In the genomic region with DNA sequence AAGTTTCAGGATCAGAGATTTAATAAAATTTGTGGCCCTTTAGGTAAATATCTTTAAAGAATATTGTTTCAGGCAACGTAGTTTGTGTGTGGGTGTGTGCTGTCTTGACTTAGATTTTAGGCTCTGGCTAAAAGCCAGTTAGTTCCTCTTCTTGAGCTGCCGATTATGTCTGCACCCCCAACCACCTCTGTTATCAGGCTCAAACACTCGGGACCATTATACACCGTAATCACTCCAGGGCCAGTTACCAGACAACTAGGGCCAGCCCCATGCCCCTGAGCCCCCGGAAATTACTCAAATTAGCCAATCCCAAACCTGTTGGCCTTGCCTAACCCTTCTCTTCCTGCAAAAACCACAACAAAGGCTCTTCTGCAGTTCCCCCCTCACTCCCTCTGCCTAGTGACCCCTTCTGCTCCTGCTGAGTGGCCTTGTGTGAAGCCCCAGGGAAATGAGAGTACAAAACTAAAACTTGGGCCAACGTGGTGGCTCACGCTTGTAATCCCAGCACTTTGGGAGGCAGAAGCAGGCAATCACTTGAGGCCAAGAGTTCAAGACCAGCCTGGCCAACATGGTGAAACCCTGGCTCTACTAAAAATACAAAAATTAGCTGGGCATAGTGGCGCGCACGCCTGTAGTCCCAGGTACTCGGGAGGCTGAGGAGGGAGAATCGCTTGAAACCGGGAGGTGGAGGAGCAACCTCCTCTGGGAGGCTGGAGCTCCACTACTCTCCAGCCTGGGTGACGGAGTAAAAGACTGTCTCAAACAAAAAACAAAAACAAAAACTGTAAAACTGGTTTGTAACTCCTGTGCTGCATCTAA, we compare ENCODE assay signal across 1 cellular context.
TF ChIP-seq lines count a peak whose summit lies in the region.

No MANE protein-coding gene starts in this region.

TF ChIP-seq in HepG2, 621 proteins besides CTCF, POLR2A, EP300 and RAD21 (continued from another document):
- TF ChIP-seq PLRG1 (conservative IDR thresholded peaks at IDR 0.05) = no peak
- peak; percentile 94 for TF ChIP-seq ZMYM3 (CRISPR knock-in tag; IDR thresholded peaks at IDR 0.05)
- TF ChIP-seq, protein P1, sequence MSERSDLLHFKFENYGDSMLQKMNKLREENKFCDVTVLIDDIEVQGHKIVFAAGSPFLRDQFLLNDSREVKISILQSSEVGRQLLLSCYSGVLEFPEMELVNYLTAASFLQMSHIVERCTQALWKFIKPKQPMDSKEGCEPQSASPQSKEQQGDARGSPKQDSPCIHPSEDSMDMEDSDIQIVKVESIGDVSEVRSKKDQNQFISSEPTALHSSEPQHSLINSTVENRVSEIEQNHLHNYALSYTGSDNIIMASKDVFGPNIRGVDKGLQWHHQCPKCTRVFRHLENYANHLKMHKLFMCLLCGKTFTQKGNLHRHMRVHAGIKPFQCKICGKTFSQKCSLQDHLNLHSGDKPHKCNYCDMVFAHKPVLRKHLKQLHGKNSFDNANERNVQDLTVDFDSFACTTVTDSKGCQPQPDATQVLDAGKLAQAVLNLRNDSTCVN (CRISPR knock-in tag; IDR thresholded peaks at IDR 0.05; ENCODE audit: borderline replicate concordance) = no peak
- TF ChIP-seq HNRNPH1 (optimal IDR thresholded peaks at IDR 0.05; ENCODE audit: low read depth, low read length) = no peak
- TF ChIP-seq ZNF775 (CRISPR knock-in tag; IDR thresholded peaks at IDR 0.05; ENCODE audit: borderline replicate concordance) = no peak
- no peak for TF ChIP-seq KLF6 (CRISPR knock-in tag; IDR thresholded peaks at IDR 0.05)
- TF ChIP-seq PHF5A (CRISPR knock-in tag; IDR thresholded peaks at IDR 0.05; ENCODE audit: low read depth, unreplicated experiment) = no peak
- TF ChIP-seq, protein P2, sequence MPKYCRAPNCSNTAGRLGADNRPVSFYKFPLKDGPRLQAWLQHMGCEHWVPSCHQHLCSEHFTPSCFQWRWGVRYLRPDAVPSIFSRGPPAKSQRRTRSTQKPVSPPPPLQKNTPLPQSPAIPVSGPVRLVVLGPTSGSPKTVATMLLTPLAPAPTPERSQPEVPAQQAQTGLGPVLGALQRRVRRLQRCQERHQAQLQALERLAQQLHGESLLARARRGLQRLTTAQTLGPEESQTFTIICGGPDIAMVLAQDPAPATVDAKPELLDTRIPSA (CRISPR knock-in tag; IDR thresholded peaks at IDR 0.05; ENCODE audit: borderline replicate concordance) = no peak
- no peak; the same call in 1 of the 2 replicates for TF ChIP-seq GATAD1 (CRISPR knock-in tag; IDR thresholded peaks at IDR 0.05)
- TF ChIP-seq ZNF784 (CRISPR knock-in tag; IDR thresholded peaks at IDR 0.05; ENCODE audit: borderline replicate concordance) = no peak
- no peak for TF ChIP-seq ZBTB38 (CRISPR knock-in tag; IDR thresholded peaks at IDR 0.05)
- no peak for TF ChIP-seq SRF (IDR thresholded peaks at IDR 0.05; ENCODE audit: low read depth, low read length)
- TF ChIP-seq SP4 (CRISPR knock-in tag; IDR thresholded peaks at IDR 0.05) = no peak
- TF ChIP-seq, protein P3, sequence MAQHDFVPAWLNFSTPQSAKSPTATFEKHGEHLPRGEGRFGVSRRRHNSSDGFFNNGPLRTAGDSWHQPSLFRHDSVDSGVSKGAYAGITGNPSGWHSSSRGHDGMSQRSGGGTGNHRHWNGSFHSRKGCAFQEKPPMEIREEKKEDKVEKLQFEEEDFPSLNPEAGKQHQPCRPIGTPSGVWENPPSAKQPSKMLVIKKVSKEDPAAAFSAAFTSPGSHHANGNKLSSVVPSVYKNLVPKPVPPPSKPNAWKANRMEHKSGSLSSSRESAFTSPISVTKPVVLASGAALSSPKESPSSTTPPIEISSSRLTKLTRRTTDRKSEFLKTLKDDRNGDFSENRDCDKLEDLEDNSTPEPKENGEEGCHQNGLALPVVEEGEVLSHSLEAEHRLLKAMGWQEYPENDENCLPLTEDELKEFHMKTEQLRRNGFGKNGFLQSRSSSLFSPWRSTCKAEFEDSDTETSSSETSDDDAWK (CRISPR knock-in tag; IDR thresholded peaks at IDR 0.05) = no peak
- TF ChIP-seq KDM3A (CRISPR knock-in tag; IDR thresholded peaks at IDR 0.05; ENCODE audit: low read depth) = no peak
- no peak for TF ChIP-seq ZNF713 (CRISPR knock-in tag; IDR thresholded peaks at IDR 0.05)
- TF ChIP-seq, protein P4, sequence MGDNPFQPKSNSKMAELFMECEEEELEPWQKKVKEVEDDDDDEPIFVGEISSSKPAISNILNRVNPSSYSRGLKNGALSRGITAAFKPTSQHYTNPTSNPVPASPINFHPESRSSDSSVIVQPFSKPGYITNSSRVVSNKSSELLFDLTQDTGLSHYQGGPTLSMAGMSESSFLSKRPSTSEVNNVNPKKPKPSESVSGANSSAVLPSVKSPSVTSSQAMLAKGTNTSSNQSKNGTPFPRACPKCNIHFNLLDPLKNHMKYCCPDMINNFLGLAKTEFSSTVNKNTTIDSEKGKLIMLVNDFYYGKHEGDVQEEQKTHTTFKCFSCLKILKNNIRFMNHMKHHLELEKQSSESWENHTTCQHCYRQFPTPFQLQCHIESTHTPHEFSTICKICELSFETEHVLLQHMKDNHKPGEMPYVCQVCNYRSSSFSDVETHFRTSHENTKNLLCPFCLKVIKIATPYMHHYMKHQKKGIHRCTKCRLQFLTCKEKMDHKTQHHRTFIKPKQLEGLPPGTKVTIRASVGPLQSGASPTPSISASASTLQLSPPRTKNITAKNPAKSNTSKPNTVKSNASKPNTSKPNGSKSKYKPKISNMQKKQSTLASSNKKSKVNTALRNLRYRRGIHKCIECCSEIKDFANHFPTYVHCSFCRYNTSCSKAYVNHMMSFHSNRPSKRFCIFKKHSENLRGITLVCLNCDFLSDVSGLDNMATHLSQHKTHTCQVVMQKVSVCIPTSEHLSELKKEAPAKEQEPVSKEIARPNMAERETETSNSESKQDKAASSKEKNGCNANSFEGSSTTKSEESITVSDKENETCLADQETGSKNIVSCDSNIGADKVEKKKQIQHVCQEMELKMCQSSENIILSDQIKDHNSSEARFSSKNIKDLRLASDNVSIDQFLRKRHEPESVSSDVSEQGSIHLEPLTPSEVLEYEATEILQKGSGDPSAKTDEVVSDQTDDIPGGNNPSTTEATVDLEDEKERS (CRISPR knock-in tag; IDR thresholded peaks at IDR 0.05) = no peak
- TF ChIP-seq, protein P5, sequence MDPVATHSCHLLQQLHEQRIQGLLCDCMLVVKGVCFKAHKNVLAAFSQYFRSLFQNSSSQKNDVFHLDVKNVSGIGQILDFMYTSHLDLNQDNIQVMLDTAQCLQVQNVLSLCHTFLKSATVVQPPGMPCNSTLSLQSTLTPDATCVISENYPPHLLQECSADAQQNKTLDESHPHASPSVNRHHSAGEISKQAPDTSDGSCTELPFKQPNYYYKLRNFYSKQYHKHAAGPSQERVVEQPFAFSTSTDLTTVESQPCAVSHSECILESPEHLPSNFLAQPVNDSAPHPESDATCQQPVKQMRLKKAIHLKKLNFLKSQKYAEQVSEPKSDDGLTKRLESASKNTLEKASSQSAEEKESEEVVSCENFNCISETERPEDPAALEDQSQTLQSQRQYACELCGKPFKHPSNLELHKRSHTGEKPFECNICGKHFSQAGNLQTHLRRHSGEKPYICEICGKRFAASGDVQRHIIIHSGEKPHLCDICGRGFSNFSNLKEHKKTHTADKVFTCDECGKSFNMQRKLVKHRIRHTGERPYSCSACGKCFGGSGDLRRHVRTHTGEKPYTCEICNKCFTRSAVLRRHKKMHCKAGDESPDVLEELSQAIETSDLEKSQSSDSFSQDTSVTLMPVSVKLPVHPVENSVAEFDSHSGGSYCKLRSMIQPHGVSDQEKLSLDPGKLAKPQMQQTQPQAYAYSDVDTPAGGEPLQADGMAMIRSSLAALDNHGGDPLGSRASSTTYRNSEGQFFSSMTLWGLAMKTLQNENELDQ (CRISPR knock-in tag; IDR thresholded peaks at IDR 0.05; ENCODE audit: borderline replicate concordance) = no peak
- no peak for TF ChIP-seq NBN (conservative IDR thresholded peaks at IDR 0.05)
- no peak for TF ChIP-seq ZNF841 (CRISPR knock-in tag; IDR thresholded peaks at IDR 0.05; ENCODE audit: borderline replicate concordance)
- TF ChIP-seq, protein P6, sequence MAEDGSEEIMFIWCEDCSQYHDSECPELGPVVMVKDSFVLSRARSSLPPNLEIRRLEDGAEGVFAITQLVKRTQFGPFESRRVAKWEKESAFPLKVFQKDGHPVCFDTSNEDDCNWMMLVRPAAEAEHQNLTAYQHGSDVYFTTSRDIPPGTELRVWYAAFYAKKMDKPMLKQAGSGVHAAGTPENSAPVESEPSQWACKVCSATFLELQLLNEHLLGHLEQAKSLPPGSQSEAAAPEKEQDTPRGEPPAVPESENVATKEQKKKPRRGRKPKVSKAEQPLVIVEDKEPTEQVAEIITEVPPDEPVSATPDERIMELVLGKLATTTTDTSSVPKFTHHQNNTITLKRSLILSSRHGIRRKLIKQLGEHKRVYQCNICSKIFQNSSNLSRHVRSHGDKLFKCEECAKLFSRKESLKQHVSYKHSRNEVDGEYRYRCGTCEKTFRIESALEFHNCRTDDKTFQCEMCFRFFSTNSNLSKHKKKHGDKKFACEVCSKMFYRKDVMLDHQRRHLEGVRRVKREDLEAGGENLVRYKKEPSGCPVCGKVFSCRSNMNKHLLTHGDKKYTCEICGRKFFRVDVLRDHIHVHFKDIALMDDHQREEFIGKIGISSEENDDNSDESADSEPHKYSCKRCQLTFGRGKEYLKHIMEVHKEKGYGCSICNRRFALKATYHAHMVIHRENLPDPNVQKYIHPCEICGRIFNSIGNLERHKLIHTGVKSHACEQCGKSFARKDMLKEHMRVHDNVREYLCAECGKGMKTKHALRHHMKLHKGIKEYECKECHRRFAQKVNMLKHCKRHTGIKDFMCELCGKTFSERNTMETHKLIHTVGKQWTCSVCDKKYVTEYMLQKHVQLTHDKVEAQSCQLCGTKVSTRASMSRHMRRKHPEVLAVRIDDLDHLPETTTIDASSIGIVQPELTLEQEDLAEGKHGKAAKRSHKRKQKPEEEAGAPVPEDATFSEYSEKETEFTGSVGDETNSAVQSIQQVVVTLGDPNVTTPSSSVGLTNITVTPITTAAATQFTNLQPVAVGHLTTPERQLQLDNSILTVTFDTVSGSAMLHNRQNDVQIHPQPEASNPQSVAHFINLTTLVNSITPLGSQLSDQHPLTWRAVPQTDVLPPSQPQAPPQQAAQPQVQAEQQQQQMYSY (CRISPR knock-in tag; IDR thresholded peaks at IDR 0.05) = no peak
- no peak for TF ChIP-seq STAG1 (CRISPR knock-in tag; IDR thresholded peaks at IDR 0.05)
- TF ChIP-seq ZNF446 (CRISPR knock-in tag; IDR thresholded peaks at IDR 0.05) = no peak
- TF ChIP-seq, protein P7, sequence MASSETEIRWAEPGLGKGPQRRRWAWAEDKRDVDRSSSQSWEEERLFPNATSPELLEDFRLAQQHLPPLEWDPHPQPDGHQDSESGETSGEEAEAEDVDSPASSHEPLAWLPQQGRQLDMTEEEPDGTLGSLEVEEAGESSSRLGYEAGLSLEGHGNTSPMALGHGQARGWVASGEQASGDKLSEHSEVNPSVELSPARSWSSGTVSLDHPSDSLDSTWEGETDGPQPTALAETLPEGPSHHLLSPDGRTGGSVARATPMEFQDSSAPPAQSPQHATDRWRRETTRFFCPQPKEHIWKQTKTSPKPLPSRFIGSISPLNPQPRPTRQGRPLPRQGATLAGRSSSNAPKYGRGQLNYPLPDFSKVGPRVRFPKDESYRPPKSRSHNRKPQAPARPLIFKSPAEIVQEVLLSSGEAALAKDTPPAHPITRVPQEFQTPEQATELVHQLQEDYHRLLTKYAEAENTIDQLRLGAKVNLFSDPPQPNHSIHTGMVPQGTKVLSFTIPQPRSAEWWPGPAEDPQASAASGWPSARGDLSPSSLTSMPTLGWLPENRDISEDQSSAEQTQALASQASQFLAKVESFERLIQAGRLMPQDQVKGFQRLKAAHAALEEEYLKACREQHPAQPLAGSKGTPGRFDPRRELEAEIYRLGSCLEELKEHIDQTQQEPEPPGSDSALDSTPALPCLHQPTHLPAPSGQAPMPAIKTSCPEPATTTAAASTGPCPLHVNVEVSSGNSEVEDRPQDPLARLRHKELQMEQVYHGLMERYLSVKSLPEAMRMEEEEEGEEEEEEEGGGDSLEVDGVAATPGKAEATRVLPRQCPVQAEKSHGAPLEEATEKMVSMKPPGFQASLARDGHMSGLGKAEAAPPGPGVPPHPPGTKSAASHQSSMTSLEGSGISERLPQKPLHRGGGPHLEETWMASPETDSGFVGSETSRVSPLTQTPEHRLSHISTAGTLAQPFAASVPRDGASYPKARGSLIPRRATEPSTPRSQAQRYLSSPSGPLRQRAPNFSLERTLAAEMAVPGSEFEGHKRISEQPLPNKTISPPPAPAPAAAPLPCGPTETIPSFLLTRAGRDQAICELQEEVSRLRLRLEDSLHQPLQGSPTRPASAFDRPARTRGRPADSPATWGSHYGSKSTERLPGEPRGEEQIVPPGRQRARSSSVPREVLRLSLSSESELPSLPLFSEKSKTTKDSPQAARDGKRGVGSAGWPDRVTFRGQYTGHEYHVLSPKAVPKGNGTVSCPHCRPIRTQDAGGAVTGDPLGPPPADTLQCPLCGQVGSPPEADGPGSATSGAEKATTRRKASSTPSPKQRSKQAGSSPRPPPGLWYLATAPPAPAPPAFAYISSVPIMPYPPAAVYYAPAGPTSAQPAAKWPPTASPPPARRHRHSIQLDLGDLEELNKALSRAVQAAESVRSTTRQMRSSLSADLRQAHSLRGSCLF (CRISPR knock-in tag; IDR thresholded peaks at IDR 0.05; ENCODE audit: borderline replicate concordance) = no peak
- no peak for TF ChIP-seq ZNF484 (CRISPR knock-in tag; IDR thresholded peaks at IDR 0.05; ENCODE audit: borderline replicate concordance, low read depth)
